12 cellular contexts compared by ENCODE assay signal in the genomic region with DNA sequence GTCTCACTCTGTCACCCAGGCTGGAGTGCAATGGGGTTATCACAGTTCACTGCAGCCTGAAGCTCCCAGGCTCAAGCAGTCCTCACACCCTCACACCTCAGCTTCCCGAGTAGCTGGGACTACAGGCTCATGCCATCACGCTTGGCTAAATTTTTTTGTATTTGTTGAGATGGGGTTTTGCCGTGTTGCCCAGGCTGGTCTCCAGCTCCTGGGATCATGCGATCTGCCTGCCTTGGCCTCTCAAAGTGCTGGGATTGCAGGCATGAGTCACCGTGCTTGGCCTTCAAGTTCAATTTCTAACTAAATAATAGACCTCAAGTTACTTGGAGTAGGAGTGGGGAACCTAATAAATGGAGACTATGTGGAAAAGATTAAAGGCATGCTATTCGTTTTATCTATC. TPM values are rescaled to one million over a fixed set of nuclear protein-coding genes. Genes with fewer than 3 reads are reported as not detected.
DNase-seq lines count a peak whose midpoint lies in the region; ATAC-seq and TF ChIP-seq lines count a peak whose summit lies in the region.
"Had no signal": no experiment of that assay in that cellular context is flagged by ENCODE, and none has a peak within 500 bp of the region (broad histone marks: within the 10 kb centered on the region; RNA-seq: fewer than 3 reads in every experiment).

No MANE protein-coding gene starts in this region.

- H2AFZ ChIP-seq in smooth muscle cell (ENCODE audit: low read depth): no peak overlapping the region

- H3K4me2 ChIP-seq in smooth muscle cell: peak overlapping the region; percentile 21

- no peaks in the 10 kb centered on the region for H3F3A ChIP-seq in smooth muscle cell (ENCODE audit: low read depth)

- H3K27ac ChIP-seq in gastroesophageal sphincter: no peak overlapping the region
- H3K27ac ChIP-seq in smooth muscle cell (ENCODE audit: low read depth): no peak overlapping the region

- H3K9me3 ChIP-seq in gastroesophageal sphincter: no peaks in the 10 kb centered on the region
- H3K9me3 ChIP-seq in smooth muscle cell (replicated peaks; ENCODE audit: low read depth): no peaks in the 10 kb centered on the region

- H3K4me1 ChIP-seq in gastroesophageal sphincter (peaks cover 0 to 8% (median 0%) of the 10 kb centered on the region in 3 donors), smooth muscle cell (ENCODE audit: low read depth) (no peaks in the 10 kb centered on the region)

- peak; percentile 51 for DNase-seq in GM04503 (ENCODE audit: low read depth)
- peak; percentile 74 for DNase-seq in amniotic epithelial cell (ENCODE audit: low read depth)
- DNase-seq in smooth muscle cell (lab: John Stamatoyannopoulos, UW; ENCODE audit: unreplicated experiment): peak; percentile 0
- DNase-seq in RPMI8226: no peak
- no peak for DNase-seq in islet precursor cell
- no peak for DNase-seq in activated T-cell treated with anti-CD3 and anti-CD28 coated beads, Interleukin-2, amount 50 U/mL, for 1 hour
- DNase-seq: activated CD4-positive, alpha-beta T cell treated with anti-CD3 and anti-CD28 coated beads for 36 hours; activated effector memory CD4-positive, alpha-beta T cell treated with anti-CD3 and anti-CD28 coated beads, Interleukin-2, amount 50 U/mL, for 16 hours; H7; stimulated activated naive CD4-positive, alpha-beta T cell treated with Interleukin-2 at 50 U/mL for 16 hours had no signal

- H3K36me3 ChIP-seq in gastroesophageal sphincter (no peaks in the 10 kb centered on the region), smooth muscle cell (ENCODE audit: low read depth) (no peaks in the 10 kb centered on the region)

- no peaks in the 10 kb centered on the region for H3K27me3 ChIP-seq in gastroesophageal sphincter
- H3K27me3 ChIP-seq in smooth muscle cell (ENCODE audit: low read depth): no peaks in the 10 kb centered on the region

- no peaks in the 10 kb centered on the region for H4K20me1 ChIP-seq in smooth muscle cell (ENCODE audit: low read depth)

- ATAC-seq in gastroesophageal sphincter (peak; percentile 25), GM18498 (IDR thresholded peaks at IDR 0.05; ENCODE audit: unreplicated experiment) (no peak)
- ATAC-seq: activated CD4-positive, alpha-beta T cell treated with anti-CD3 and anti-CD28 coated beads for 36 hours had no signal

- TF ChIP-seq CTCF in gastroesophageal sphincter (IDR thresholded peaks at IDR 0.05) (no peak), smooth muscle cell (IDR thresholded peaks at IDR 0.05; ENCODE audit: borderline replicate concordance, insufficient read depth, poor library complexity, severe bottlenecking) (no peak)

- H3K9ac ChIP-seq in smooth muscle cell (ENCODE audit: low read depth): no peak overlapping the region

- no peak for TF ChIP-seq EP300 in gastroesophageal sphincter (IDR thresholded peaks at IDR 0.05)

- H3K4me3 ChIP-seq in gastroesophageal sphincter (no peak overlapping the region), smooth muscle cell (no peak overlapping the region)

- H3K79me2 ChIP-seq in smooth muscle cell (ENCODE audit: low read depth): no peaks in the 10 kb centered on the region

- no peak for TF ChIP-seq POLR2A in gastroesophageal sphincter (IDR thresholded peaks at IDR 0.05)

- 30 to 51% methylated on average over 3 to 6 of the region's 6 CpGs for WGBS in gastroesophageal sphincter (ENCODE audit: low coverage in 1 of 2), 2 donors
- 25% methylated on average over 6 of the region's 6 CpGs for WGBS in smooth muscle cell (ENCODE audit: low lambda C conversion rate)

RNA-seq across cellular contexts. Expression of a gene that starts 48.9 kb away (rescaled TPM):
- total RNA-seq in gastroesophageal sphincter: 1 to 10 TPM in 2 of 4 donors, under 1 TPM in 1, not detected in 1; 0.78 to 4.8 (median 1.2) TPM
- total RNA-seq in smooth muscle cell: 3.0 and 3.1 TPM in 2 replicates
- 1.7 and 3.5 TPM in 2 replicates for polyA plus RNA-seq in smooth muscle cell

Comparison
In these comparisons a context has a peak if more than half of its experiments do, and no peak if none do; other contexts are left out.
1. DNase-seq: peak in GM04503 (single experiment), amniotic epithelial cell (single experiment) and smooth muscle cell (single experiment); none in RPMI8226 (single experiment), islet precursor cell (single experiment) and activated T-cell treated with anti-CD3 and anti-CD28 coated beads, Interleukin-2, amount 50 U/mL, for 1 hour (single experiment).